10 cellular contexts compared by ENCODE assay signal in the genomic region with DNA sequence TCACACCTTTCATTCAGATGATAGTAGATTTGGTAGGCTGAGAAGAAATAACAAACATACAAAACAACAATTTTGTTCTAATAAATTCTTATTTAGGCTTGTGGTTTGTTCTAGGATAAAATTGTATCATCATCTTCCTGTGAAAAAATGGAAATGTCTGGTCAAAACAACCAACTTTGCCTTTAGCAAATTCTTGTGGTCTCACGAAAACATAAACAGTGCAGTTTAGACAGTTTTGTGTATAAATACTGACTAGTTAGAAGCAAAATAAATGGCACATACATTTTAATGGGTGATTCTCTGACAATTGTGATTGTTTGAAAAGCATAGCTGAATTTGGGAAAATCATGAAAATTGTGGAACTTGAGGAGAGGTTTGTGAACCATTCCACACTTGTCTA.
"Had no signal": no experiment of that assay in that cellular context is flagged by ENCODE, and none has a peak within 500 bp of the region (broad histone marks: within the 10 kb centered on the region; RNA-seq: fewer than 3 reads in every experiment).

No MANE protein-coding gene starts in this region.

- H3K27ac ChIP-seq: GM23248, HL-60 had no signal

- H2AFZ ChIP-seq: GM23248 had no signal

- H3K4me1 Mint-ChIP-seq: IgD-negative memory B cell had no signal

- H3K4me1 ChIP-seq: HAP-1 had no signal

- DNase-seq: GM23248, GOT3, H7, HFFc6, KBM-7 had no signal

- H3K27me3 Mint-ChIP-seq: IgD-negative memory B cell had no signal

- H3K9ac ChIP-seq: GM23248 had no signal

- H3K9me3 ChIP-seq: HAP-1 had no signal

- H3K27ac Mint-ChIP-seq: HFFc6, IgD-negative memory B cell had no signal

- H3K4me3 ChIP-seq: GM23248, HAP-1 had no signal

- H3K36me3 Mint-ChIP-seq: IgD-negative memory B cell had no signal

- ATAC-seq: HCT116, HepG2 had no signal

- H3K36me3 ChIP-seq: HAP-1 had no signal

- FAIRE-seq: HepG2 had no signal

- H3K4me3 Mint-ChIP-seq: HFFc6, IgD-negative memory B cell had no signal
